Comparison of ENCODE assay signal across 10 cellular contexts in genomic region chr18:45688834-45689233, GRCh38. TPM values are rescaled to one million over a fixed set of nuclear protein-coding genes. Genes with fewer than 3 reads are reported as not detected.
DNase-seq lines count a peak whose midpoint lies in the region; ATAC-seq and TF ChIP-seq lines count a peak whose summit lies in the region.
"Had no signal": no experiment of that assay in that cellular context is flagged by ENCODE, and none has a peak within 500 bp of the region (broad histone marks: within the 10 kb centered on the region; RNA-seq: fewer than 3 reads in every experiment).

No MANE protein-coding gene starts in this region.

- peak overlapping the region; percentile 75 for H3K4me3 Mint-ChIP-seq in activated CD8-positive, alpha-beta T cell treated with anti-CD3 and anti-CD28 coated beads for 36 hours
- peak overlapping the region; percentile 97 to 100 for H3K4me3 Mint-ChIP-seq in stimulated activated naive CD8-positive, alpha-beta T cell treated with anti-CD3 and anti-CD28 coated beads, Interleukin-15, amount 100 ng/mL, for 72 hours

- DNase-seq in NCI-H345 (lab: John Stamatoyannopoulos, UW) (peak; percentile 23), NCI-H345 treated with DMSO at 0.1 percent for 48 hours (lab: John Stamatoyannopoulos, UW; ENCODE audit: unreplicated experiment) (no peak), head of caudate nucleus (peak in 32 of 42 donors; percentile 14 to 71 (median 46)), SK-N-DZ (ENCODE audit: low spot score) (no peak)
- peak; percentile 91 for DNase-seq in activated CD8-positive, alpha-beta T cell treated with anti-CD3 and anti-CD28 coated beads for 36 hours
- DNase-seq in stimulated activated naive CD8-positive, alpha-beta T cell treated with anti-CD3 and anti-CD28 coated beads, Interleukin-15, amount 100 ng/mL, for 72 hours, result peak; percentile 65 to 72
- DNase-seq: ACHN had no signal

- H3K4me1 Mint-ChIP-seq in activated CD8-positive, alpha-beta T cell treated with anti-CD3 and anti-CD28 coated beads for 36 hours (ENCODE audit: low read depth), result peaks cover 69% of the 10 kb centered on the region
- H3K4me1 Mint-ChIP-seq in stimulated activated naive CD8-positive, alpha-beta T cell treated with anti-CD3 and anti-CD28 coated beads, Interleukin-15, amount 100 ng/mL, for 72 hours, result peaks cover 73% of the 10 kb centered on the region

- peaks cover under 1% of the 10 kb centered on the region for H3K9me3 Mint-ChIP-seq in activated CD8-positive, alpha-beta T cell treated with anti-CD3 and anti-CD28 coated beads for 36 hours
- H3K9me3 Mint-ChIP-seq in stimulated activated naive CD8-positive, alpha-beta T cell treated with anti-CD3 and anti-CD28 coated beads, Interleukin-15, amount 100 ng/mL, for 72 hours, result peaks cover 0 to 2% of the 10 kb centered on the region in 2 donors

- peak; percentile 29 for ATAC-seq in activated CD8-positive, alpha-beta T cell treated with anti-CD3 and anti-CD28 coated beads for 36 hours
- ATAC-seq in stimulated activated naive CD8-positive, alpha-beta T cell treated with anti-CD3 and anti-CD28 coated beads, Interleukin-15, amount 100 ng/mL, for 72 hours, result peak; percentile 46
- ATAC-seq in HG02884 (IDR thresholded peaks at IDR 0.05; ENCODE audit: unreplicated experiment) (no peak), GM18873 (IDR thresholded peaks at IDR 0.05; ENCODE audit: low FRiP score, unreplicated experiment) (no peak)

- CTCF ChIA-PET in activated CD8-positive, alpha-beta T cell treated with anti-CD3 and anti-CD28 coated beads for 36 hours (lab: Charles Lee), result interaction anchor here (0.9 to 17.4 kb wide), 14 partner anchors 10 to 385 kb away, joined by 3 to 231 read pairs (median 6); no protein-coding TSS in a partner anchor

- POLR2A ChIA-PET in activated CD8-positive, alpha-beta T cell treated with anti-CD3 and anti-CD28 coated beads for 36 hours (lab: Charles Lee), result interaction anchor here (1.0 to 2.9 kb wide), 5 partner anchors 16 to 192 kb away, joined by 3 to 23 read pairs (median 4); no protein-coding TSS in a partner anchor

- peak overlapping the region; percentile 97 for H3K27ac Mint-ChIP-seq in activated CD8-positive, alpha-beta T cell treated with anti-CD3 and anti-CD28 coated beads for 36 hours
- peak overlapping the region; percentile 57 to 68 for H3K27ac Mint-ChIP-seq in stimulated activated naive CD8-positive, alpha-beta T cell treated with anti-CD3 and anti-CD28 coated beads, Interleukin-15, amount 100 ng/mL, for 72 hours

- H3K36me3 Mint-ChIP-seq in activated CD8-positive, alpha-beta T cell treated with anti-CD3 and anti-CD28 coated beads for 36 hours (ENCODE audit: low read depth), result peaks cover 2% of the 10 kb centered on the region

- TF ChIP-seq CTCF in activated CD8-positive, alpha-beta T cell treated with anti-CD3 and anti-CD28 coated beads for 36 hours (IDR thresholded peaks at IDR 0.05), result no peak

- H3K27me3 Mint-ChIP-seq in activated CD8-positive, alpha-beta T cell treated with anti-CD3 and anti-CD28 coated beads for 36 hours, result peaks cover 4% of the 10 kb centered on the region
- H3K27me3 Mint-ChIP-seq in stimulated activated naive CD8-positive, alpha-beta T cell treated with anti-CD3 and anti-CD28 coated beads, Interleukin-15, amount 100 ng/mL, for 72 hours, result peaks cover 23% of the 10 kb centered on the region

- intact Hi-C loops in activated CD8-positive, alpha-beta T cell treated with anti-CD3 and anti-CD28 coated beads for 36 hours (cut with micrococcal nuclease), result loop anchor here (5.0 kb wide), 1 partner anchor 383 kb away; the partner anchor contains the start of gene PSTPIP2
- intact Hi-C loops in head of caudate nucleus (cut with DNase I), result no loop called here

RNA-seq across cellular contexts. Expression of gene SLC14A1, which starts 35.1 kb away (rescaled TPM):
- total RNA-seq in activated CD8-positive, alpha-beta T cell treated with anti-CD3 and anti-CD28 coated beads for 36 hours, result 1 to 10 TPM; 3.1 TPM
- not detected in 2 replicates for polyA plus RNA-seq in SK-N-DZ (2014; cell fraction: cytosol; rRNA removed)
- polyA plus RNA-seq in SK-N-DZ (2014; cell fraction: nucleus; rRNA removed), result not detected in 2 replicates
- total RNA-seq: pulmonary artery endothelial cell had no signal

Comparison
In these comparisons a context has a peak if more than half of its experiments do, and no peak if none do; other contexts are left out.
1. DNase-seq: peak in NCI-H345 (single experiment), activated CD8-positive, alpha-beta T cell treated with anti-CD3 and anti-CD28 coated beads for 36 hours (single experiment), head of caudate nucleus (32 of 42) and stimulated activated naive CD8-positive, alpha-beta T cell treated with anti-CD3 and anti-CD28 coated beads, Interleukin-15, amount 100 ng/mL, for 72 hours (2 of 2); none in NCI-H345 treated with DMSO at 0.1 percent for 48 hours (single experiment) and SK-N-DZ (single experiment).
2. ATAC-seq: peak in activated CD8-positive, alpha-beta T cell treated with anti-CD3 and anti-CD28 coated beads for 36 hours (single experiment) and stimulated activated naive CD8-positive, alpha-beta T cell treated with anti-CD3 and anti-CD28 coated beads, Interleukin-15, amount 100 ng/mL, for 72 hours (single experiment); none in HG02884 (single experiment) and GM18873 (single experiment).